In the genomic region with DNA sequence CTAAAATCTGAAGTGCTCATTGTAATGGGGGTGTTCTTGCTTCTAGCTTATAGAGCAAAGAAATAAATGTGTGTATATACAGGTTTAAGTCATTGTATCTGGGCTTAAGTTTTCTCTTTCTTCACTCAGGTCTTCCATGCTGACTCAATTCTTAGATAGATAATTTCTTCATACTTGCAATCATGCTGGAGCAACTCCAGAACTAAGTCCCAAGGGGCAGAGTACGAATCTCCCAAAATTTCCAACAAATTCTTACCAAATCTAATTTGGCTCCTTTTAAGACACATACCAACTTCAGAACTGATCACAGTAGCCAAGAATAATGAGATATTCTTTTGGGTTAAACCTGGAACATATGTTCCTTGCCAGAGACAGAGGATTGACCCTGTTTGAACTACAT, we compare ENCODE assay signal across 31 cellular contexts. TPM values are rescaled to one million over a fixed set of nuclear protein-coding genes. Genes with fewer than 3 reads are reported as not detected.
DNase-seq lines count a peak whose midpoint lies in the region; ATAC-seq and TF ChIP-seq lines count a peak whose summit lies in the region.
"Had no signal": no experiment of that assay in that cellular context is flagged by ENCODE, and none has a peak within 500 bp of the region (broad histone marks: within the 10 kb centered on the region; RNA-seq: fewer than 3 reads in every experiment).

No MANE protein-coding gene starts in this region.

- no peaks in the 10 kb centered on the region for H3K4me1 ChIP-seq in right cardiac atrium (ENCODE audit: control insufficient read depth, insufficient read depth, low read length)
- H3K4me1 ChIP-seq: prostate gland had no signal

- H3K4me3 ChIP-seq in right cardiac atrium (ENCODE audit: low read length), result no peak overlapping the region
- H3K4me3 ChIP-seq: adrenal gland, BLaER1, dorsolateral prefrontal cortex, prostate gland had no signal

- intact Hi-C loops in right cardiac atrium (cut with DNase I), result no loop called here
- intact Hi-C loops in Right ventricle myocardium superior (cut with DNase I), result no loop called here

- H3K4me1 Mint-ChIP-seq in neural crest cell, result peaks cover 16% of the 10 kb centered on the region

- no peaks in the 10 kb centered on the region for H3K9me3 ChIP-seq in right cardiac atrium (ENCODE audit: control insufficient read depth, low read length)
- H3K9me3 ChIP-seq: adrenal gland, neutrophil, prostate gland had no signal

- in situ Hi-C loops in ACHN (cut with HindIII; ENCODE audit: low pct_ligation_motif_present, low pct_unique_long_range_greater_than_20kb, low sequenced_read_pairs), result no loop called here

- no peak for TF ChIP-seq CTCF in neural crest cell (conservative IDR thresholded peaks at IDR 0.05)

- DNase-seq in right cardiac atrium, result peak in 2 of 3 donors; percentile 18 to 22
- no peak for DNase-seq in Right ventricle myocardium superior
- DNase-seq in dedifferentiated amniotic fluid mesenchymal stem cell (ENCODE audit: extremely low spot score), result peak; percentile 18
- no peak for DNase-seq in neural crest cell (ENCODE audit: low read depth, low spot score)
- DNase-seq in NCI-H2107 (lab: John Stamatoyannopoulos, UW), result no peak
- no peak for DNase-seq in iPS-NIHi11 (ENCODE audit: low spot score)
- DNase-seq in ACHN, result no peak
- DNase-seq: activated CD4-positive, alpha-beta memory T cell treated with anti-CD3 and anti-CD28 coated beads, Interleukin-2, amount 10 ng/mL, durations not matched to agents 7 days and 5 days; activated CD4-positive, alpha-beta T cell treated with anti-CD3 and anti-CD28 coated beads for 1 hour; activated CD8-positive, alpha-beta memory T cell treated with anti-CD3 and anti-CD28 coated beads, Interleukin-2, amount 50 U/mL, for 4 hours; activated naive CD4-positive, alpha-beta T cell treated with anti-CD3 and anti-CD28 coated beads for 36 hours; cerebellar nuclear complex; dorsolateral prefrontal cortex; glutamatergic neuron; HCEC 1CT; islet precursor cell; left ventricle myocardium superior; NCI-H1436 treated with DMSO at 0.1 percent for 48 hours; NCI-H2081 treated with DMSO at 0.1 percent for 48 hours; NCI-H345; SHP77; substantia nigra had no signal

- H3K27me3 ChIP-seq in right cardiac atrium (ENCODE audit: control insufficient read depth, insufficient read depth), result no peaks in the 10 kb centered on the region
- H3K27me3 ChIP-seq: adrenal gland, BLaER1, dorsolateral prefrontal cortex had no signal

- peak overlapping the region; percentile 17 for H3K4me3 Mint-ChIP-seq in neural crest cell
- H3K4me3 Mint-ChIP-seq: activated CD4-positive, alpha-beta memory T cell treated with anti-CD3 and anti-CD28 coated beads, Interleukin-2, amount 10 ng/mL, durations not matched to agents 7 days and 5 days; activated naive CD4-positive, alpha-beta T cell treated with anti-CD3 and anti-CD28 coated beads for 36 hours; activated T-helper 1 cell treated with anti-CD3 and anti-CD28 coated beads, Interleukin-12 subunit alpha, Interleukin-12 subunit beta, Interleukin-2, Interleukin-4 antibody, amounts not matched to agents 30 ng/mL and 10 ng/mL and 1 ng/mL, durations not matched to agents 14 hours and 24 hours and 36 hours; stimulated activated memory B cell treated with anti-CD40 and anti-IgM and Interleukin-4, amounts not matched to agents 10 μg/mL and 1 μg/mL and 100 μg/mL, for 72 hours; T-helper 2 cell treated with Interferon-gamma antibody and Interleukin-4, amounts not matched to agents 5 μg/mL and 100 μg/mL, for 36 hours had no signal

- no peak overlapping the region for H3K27ac Mint-ChIP-seq in neural crest cell (ENCODE audit: unreplicated experiment)
- H3K27ac Mint-ChIP-seq: activated CD4-positive, alpha-beta memory T cell treated with anti-CD3 and anti-CD28 coated beads, Interleukin-2, amount 10 ng/mL, durations not matched to agents 7 days and 5 days; activated naive CD4-positive, alpha-beta T cell treated with anti-CD3 and anti-CD28 coated beads for 36 hours; activated T-helper 1 cell treated with anti-CD3 and anti-CD28 coated beads, Interleukin-12 subunit alpha, Interleukin-12 subunit beta, Interleukin-2, Interleukin-4 antibody, amounts not matched to agents 30 ng/mL and 10 ng/mL and 1 ng/mL, durations not matched to agents 14 hours and 24 hours and 36 hours; stimulated activated memory B cell treated with anti-CD40 and anti-IgM and Interleukin-4, amounts not matched to agents 10 μg/mL and 1 μg/mL and 100 μg/mL, for 72 hours; T-helper 2 cell treated with Interferon-gamma antibody and Interleukin-4, amounts not matched to agents 5 μg/mL and 100 μg/mL, for 36 hours had no signal

- no peaks in the 10 kb centered on the region for H3K27me3 Mint-ChIP-seq in neural crest cell (ENCODE audit: low read depth)

- H3K27ac ChIP-seq in right cardiac atrium (ENCODE audit: low read length), result no peak overlapping the region
- H3K27ac ChIP-seq: adrenal gland, BLaER1, dorsolateral prefrontal cortex, neutrophil, prostate gland had no signal

- ATAC-seq in right cardiac atrium (no peak), Right ventricle myocardium superior (ENCODE audit: poor library complexity) (no peak), HG02885 (IDR thresholded peaks at IDR 0.05; ENCODE audit: poor library complexity, unreplicated experiment) (no peak)
- ATAC-seq: left ventricle myocardium superior; Panc1; stimulated activated memory B cell treated with anti-CD40 and anti-IgM and Interleukin-4, amounts not matched to agents 10 μg/mL and 1 μg/mL and 100 μg/mL, for 72 hours had no signal

- 47% methylated on average over 1 of the region's 1 CpG for WGBS in right cardiac atrium

- peaks cover 9% of the 10 kb centered on the region for H3K9me3 Mint-ChIP-seq in neural crest cell
- H3K9me3 Mint-ChIP-seq: stimulated activated memory B cell treated with anti-CD40 and anti-IgM and Interleukin-4, amounts not matched to agents 10 μg/mL and 1 μg/mL and 100 μg/mL, for 72 hours had no signal

- H3K36me3 Mint-ChIP-seq in neural crest cell (ENCODE audit: low read depth), result no peaks in the 10 kb centered on the region

RNA-seq across cellular contexts. Expression of a gene that starts 4.3 kb away (rescaled TPM):
- total RNA-seq in right cardiac atrium, result 10 to 100 TPM; 19.9 to 28.7 (median 23.1) TPM
- polyA plus RNA-seq in right cardiac atrium, result 23.9 TPM
- total RNA-seq in Right ventricle myocardium superior, result 17.8 TPM
- 28.8 and 29.0 TPM in 2 replicates for total RNA-seq in neural crest cell

Comparison
In these comparisons a context has a peak if more than half of its experiments do, and no peak if none do; other contexts are left out.
1. DNase-seq: peak in right cardiac atrium (2 of 3) and dedifferentiated amniotic fluid mesenchymal stem cell (single experiment); none in Right ventricle myocardium superior (single experiment), neural crest cell (single experiment), NCI-H2107 (single experiment), iPS-NIHi11 (single experiment) and ACHN (single experiment).